ENCODE assay signal across 15 cellular contexts in genomic region chr4:187687701-187688100, GRCh38.
A peak's percentile ranks its signal among the peaks of the same experiment; 100 is the strongest.
DNase-seq lines count a peak whose midpoint lies in the region; ATAC-seq, FAIRE-seq and TF ChIP-seq lines count a peak whose summit lies in the region.
"Had no signal": no experiment of that assay in that cellular context is flagged by ENCODE, and none has a peak within 500 bp of the region (broad histone marks: within the 10 kb centered on the region; RNA-seq: fewer than 3 reads in every experiment).

No MANE protein-coding gene starts in this region.

- no peak overlapping the region for H3K27ac ChIP-seq in HepG2 (ENCODE audit: extremely low read length, insufficient read depth, low read length)
- H3K27ac ChIP-seq in right lobe of liver = no peak overlapping the region
- no peak overlapping the region for H3K27ac ChIP-seq in mammary epithelial cell (ENCODE audit: insufficient read depth, low read depth, low read length)
- no peak overlapping the region for H3K27ac ChIP-seq in PC-3 (ENCODE audit: low read length)
- H3K27ac ChIP-seq: GM23248 had no signal

- H3K36me3 ChIP-seq in HepG2 (replicated peaks in 1 of 2; ENCODE audit: control insufficient read depth in 1 of 2, insufficient read depth in 2 of 2, low read length in 2 of 2) (no peaks in the 10 kb centered on the region), right lobe of liver (no peaks in the 10 kb centered on the region), mammary epithelial cell (ENCODE audit: insufficient read depth, low read length) (no peaks in the 10 kb centered on the region), PC-3 (ENCODE audit: low read depth, low read length) (no peaks in the 10 kb centered on the region)

- intact Hi-C loops in HepG2 (cut with micrococcal nuclease; ENCODE audit: unreplicated experiment) = no loop called here
- intact Hi-C loops in right lobe of liver (cut with DNase I) = no loop called here
- intact Hi-C loops in mammary epithelial cell (cut with micrococcal nuclease) = no loop called here
- intact Hi-C loops in left ventricle myocardium superior (cut with micrococcal nuclease) = no loop called here
- intact Hi-C loops in PC-3 (cut with micrococcal nuclease) = no loop called here

- H2AFZ ChIP-seq in HepG2 (ENCODE audit: low read length) (no peak overlapping the region), mammary epithelial cell (ENCODE audit: low read depth, low read length) (no peak overlapping the region), PC-3 (ENCODE audit: low read length) (no peak overlapping the region)
- H2AFZ ChIP-seq: GM23248 had no signal

- in situ Hi-C loops in HepG2 (cut with HindIII; ENCODE audit: extremely low pct_ligation_motif_present, low pct_unique_long_range_greater_than_20kb) (no loop called here), mammary epithelial cell (cut with MboI; ENCODE audit: low sequenced_read_pairs in 2 of 2) (no loop called here)

- H4K20me1 ChIP-seq in HepG2 (ENCODE audit: insufficient read depth, low read length) = no peaks in the 10 kb centered on the region
- no peaks in the 10 kb centered on the region for H4K20me1 ChIP-seq in mammary epithelial cell (ENCODE audit: insufficient read depth, low read length)
- no peaks in the 10 kb centered on the region for H4K20me1 ChIP-seq in PC-3 (ENCODE audit: low read length)

- no peak for TF ChIP-seq EP300 in HepG2 (IDR thresholded peaks at IDR 0.05; ENCODE audit: low read depth in 2 of 2, low read length in 2 of 2)
- TF ChIP-seq EP300 in HepG2 (CRISPR knock-in tag; IDR thresholded peaks at IDR 0.05; ENCODE audit: borderline replicate concordance) = no peak

- no peak overlapping the region for H3K4me3 ChIP-seq in HepG2 (replicated peaks in 1 of 3; ENCODE audit: insufficient read depth in 1 of 3, low read depth in 2 of 3, low read length in 3 of 3)
- H3K4me3 ChIP-seq in right lobe of liver = no peak overlapping the region
- H3K4me3 ChIP-seq in mammary epithelial cell (replicated peaks in 1 of 3; ENCODE audit: insufficient read depth in 1 of 3, low read depth in 2 of 3, low read length in 3 of 3) = no peak overlapping the region
- H3K4me3 ChIP-seq in PC-3 (ENCODE audit: low read length) = no peak overlapping the region
- H3K4me3 ChIP-seq: GM12878, GM23248 had no signal

- H3K27me3 ChIP-seq in HepG2 (ENCODE audit: control insufficient read depth in 1 of 2, insufficient read depth in 2 of 2, low read length in 2 of 2) (no peaks in the 10 kb centered on the region; a peak in 1 of 5 replicates), right lobe of liver (no peaks in the 10 kb centered on the region), mammary epithelial cell (ENCODE audit: insufficient read depth, low read length) (no peaks in the 10 kb centered on the region), PC-3 (ENCODE audit: low read length) (no peaks in the 10 kb centered on the region; the same call in 1 of the 2 replicates)

- H3K4me2 ChIP-seq in HepG2 (ENCODE audit: low read depth, low read length) (no peak overlapping the region), mammary epithelial cell (ENCODE audit: insufficient read depth, low read depth, low read length) (no peak overlapping the region), PC-3 (ENCODE audit: low read length) (no peak overlapping the region)

- POLR2A ChIA-PET in HepG2 (lab: Yijun Ruan, JAX) = no interaction called here
- POLR2A ChIA-PET in PC-3 (lab: Charles Lee; ENCODE audit: unreplicated experiment) = no interaction called here

- H3K4me1 ChIP-seq in HepG2 (ENCODE audit: insufficient read depth, low read length) (no peaks in the 10 kb centered on the region), right lobe of liver (no peaks in the 10 kb centered on the region), mammary epithelial cell (ENCODE audit: insufficient read depth, low read length) (no peaks in the 10 kb centered on the region), PC-3 (ENCODE audit: insufficient read depth, low read length) (no peaks in the 10 kb centered on the region)

- TF ChIP-seq CTCF in HepG2 (CRISPR knock-in tag; IDR thresholded peaks at IDR 0.05) (no peak), right lobe of liver (IDR thresholded peaks at IDR 0.05) (no peak), mammary epithelial cell (conservative IDR thresholded peaks at IDR 0.05 in 1 of 2, IDR thresholded peaks at IDR 0.05 in 1 of 2; ENCODE audit: extremely low read depth in 1 of 2, insufficient read depth in 1 of 2, low read depth in 1 of 2, low read length in 2 of 2) (no peak), PC-3 (conservative IDR thresholded peaks at IDR 0.05; ENCODE audit: low read depth, low read length) (no peak)

- ATAC-seq in HepG2 (no peak), right lobe of liver (no peak), HG02852 (IDR thresholded peaks at IDR 0.05; ENCODE audit: unreplicated experiment) (no peak), left ventricle myocardium superior (no peak), PC-3 (no peak)
- ATAC-seq: GM12878 had no signal

- TF ChIP-seq POLR2A in HepG2 (IDR thresholded peaks at IDR 0.05; ENCODE audit: insufficient read depth in 1 of 2, low read depth in 2 of 2, low read length in 2 of 2) = no peak
- TF ChIP-seq POLR2A in right lobe of liver (IDR thresholded peaks at IDR 0.05) = no peak

- 2% methylated on average over 4 of the region's 4 CpGs for WGBS in HepG2 (ENCODE audit: low lambda C conversion rate)
- 26% methylated on average over 4 of the region's 4 CpGs for WGBS in right lobe of liver (ENCODE audit: insufficient coverage, low coverage, low lambda C conversion rate, missing lambda C conversion rate)
- WGBS in mammary epithelial cell (ENCODE audit: low coverage, missing lambda C conversion rate) = 34% methylated on average over 4 of the region's 4 CpGs

- H3K9ac ChIP-seq in HepG2 (ENCODE audit: insufficient read depth, low read depth, low read length) (no peak overlapping the region), mammary epithelial cell (ENCODE audit: insufficient read depth, low read length) (no peak overlapping the region), PC-3 (ENCODE audit: low read length) (no peak overlapping the region)
- H3K9ac ChIP-seq: GM23248 had no signal

- H3K9me2 ChIP-seq in PC-3 (replicated peaks; ENCODE audit: low read length) = no peaks in the 10 kb centered on the region

- DNase-seq in HepG2 (ENCODE audit: low spot score) (no peak), right lobe of liver (no peak), mammary epithelial cell (peak; percentile 2), fibroblast of peridontal ligament (ENCODE audit: extremely low read depth) (peak; percentile 11), left ventricle myocardium superior (no peak), PC-3 (no peak)
- DNase-seq: ACHN; C1 segment of cervical spinal cord; CD4-positive, alpha-beta memory T cell; DMS79; GM23248; H7 had no signal

- CTCF ChIA-PET in HepG2 (lab: Yijun Ruan, JAX; ENCODE audit: low intra/inter-chr PET ratio, low total read pairs) = no interaction called here
- CTCF ChIA-PET in mammary epithelial cell (lab: Charles Lee; ENCODE audit: low non-redundant PET) = no interaction called here
- CTCF ChIA-PET in PC-3 (lab: Charles Lee) = no interaction called here

- no peaks in the 10 kb centered on the region for H3K9me3 ChIP-seq in HepG2 (ENCODE audit: low read length)
- H3K9me3 ChIP-seq in right lobe of liver = no peaks in the 10 kb centered on the region
- H3K9me3 ChIP-seq in mammary epithelial cell (replicated peaks; ENCODE audit: insufficient read depth, low read length) = no peaks in the 10 kb centered on the region
- H3K9me3 ChIP-seq in PC-3 (ENCODE audit: low read length) = no peaks in the 10 kb centered on the region

- H3F3A ChIP-seq in PC-3 (ENCODE audit: low read length, unreplicated experiment) = no peaks in the 10 kb centered on the region

- no peak for FAIRE-seq in HepG2 (lab: Jason Lieb, UNC)
- FAIRE-seq: GM12878, GM18507 had no signal

- dilution Hi-C loops in mammary epithelial cell (cut with HindIII; ENCODE audit: low sequenced_read_pairs) = loop anchor here (5.0 kb wide), 1 partner anchor 100 kb away; no protein-coding TSS in a partner anchor

- H3K79me2 ChIP-seq in HepG2 (ENCODE audit: insufficient read depth, low read length) (no peaks in the 10 kb centered on the region), mammary epithelial cell (ENCODE audit: insufficient read depth, low read length) (no peaks in the 10 kb centered on the region), PC-3 (ENCODE audit: low read length) (no peaks in the 10 kb centered on the region)

- no TSS peak for BruUV-seq in HepG2 (replicated peaks; lab: Mats Ljungman, UMichigan)
- no TSS peak for BruUV-seq in mammary epithelial cell (replicated peaks; lab: Mats Ljungman, UMichigan)
- BruUV-seq in PC-3 (replicated peaks; lab: Mats Ljungman, UMichigan) = no TSS peak

- TF ChIP-seq RAD21 in HepG2 (CRISPR knock-in tag; IDR thresholded peaks at IDR 0.05) = no peak

TF ChIP-seq in HepG2, 621 proteins besides CTCF, POLR2A, EP300 and RAD21:
- TF ChIP-seq SP5 (CRISPR knock-in tag; IDR thresholded peaks at IDR 0.05; ENCODE audit: borderline replicate concordance, low read depth) (no peak), SIN3B (IDR thresholded peaks at IDR 0.05; ENCODE audit: low read length) (no peak), CEBPB (IDR thresholded peaks at IDR 0.05; ENCODE audit: borderline replicate concordance, low read depth, low read length) (peak; percentile 61), GABPB1 (CRISPR knock-in tag; IDR thresholded peaks at IDR 0.05) (no peak)

Comparison
In these comparisons a context has a peak if more than half of its experiments do, and no peak if none do; other contexts are left out.
1. DNase-seq: peak in mammary epithelial cell (single experiment) and fibroblast of peridontal ligament (single experiment); none in HepG2 (single experiment), right lobe of liver (0 of 3), left ventricle myocardium superior (single experiment) and PC-3 (single experiment).